ENCODE assay signal across 2 cellular contexts in genomic region chr1:186298851-186299250, GRCh38.
TF ChIP-seq lines count a peak whose summit lies in the region.

No MANE protein-coding gene starts in this region.

TF ChIP-seq in liver, 16 proteins besides CTCF, POLR2A, EP300 and RAD21:
- TF ChIP-seq REST (IDR thresholded peaks at IDR 0.05) (peak; percentile 61), ATF3 (IDR thresholded peaks at IDR 0.05) (no peak), ZBTB33 (IDR thresholded peaks at IDR 0.05) (no peak), YY1 (IDR thresholded peaks at IDR 0.05) (peak; percentile 69), HNF4A (conservative IDR thresholded peaks at IDR 0.05) (peak; percentile 64 to 72), FOXA2 (IDR thresholded peaks at IDR 0.05) (peak; percentile 68), GABPA (IDR thresholded peaks at IDR 0.05 in 1 of 2, conservative IDR thresholded peaks at IDR 0.05 in 1 of 2) (no peak), MAX (IDR thresholded peaks at IDR 0.05) (peak; percentile 12), RXRA (IDR thresholded peaks at IDR 0.05) (peak in 1 of 2 donors; percentile 25), SP1 (IDR thresholded peaks at IDR 0.05) (no peak), EGR1 (IDR thresholded peaks at IDR 0.05; ENCODE audit: low read depth in 2 of 2) (no peak), HNF4G (IDR thresholded peaks at IDR 0.05) (no peak), NR2F2 (IDR thresholded peaks at IDR 0.05) (no peak), JUND (IDR thresholded peaks at IDR 0.05) (no peak), FOXA1 (IDR thresholded peaks at IDR 0.05) (peak; percentile 69), TAF1 (conservative IDR thresholded peaks at IDR 0.05) (no peak)
TF ChIP-seq in liver: peak in this region for 7.

TF ChIP-seq in HepG2, 621 proteins besides CTCF, POLR2A, EP300 and RAD21 (continued from another document):
- TF ChIP-seq ZBTB39 (CRISPR knock-in tag; IDR thresholded peaks at IDR 0.05) (no peak), PBX3 (CRISPR knock-in tag; IDR thresholded peaks at IDR 0.05; ENCODE audit: borderline replicate concordance) (no peak), TFAP4 (IDR thresholded peaks at IDR 0.05; ENCODE audit: borderline replicate concordance, low read depth) (no peak), RARG (CRISPR knock-in tag; IDR thresholded peaks at IDR 0.05; ENCODE audit: low read depth) (no peak), KAT2B (IDR thresholded peaks at IDR 0.05; ENCODE audit: borderline replicate concordance, low read depth, low read length) (no peak)
